Comparison of ENCODE assay signal across 1 cellular context in the genomic region with DNA sequence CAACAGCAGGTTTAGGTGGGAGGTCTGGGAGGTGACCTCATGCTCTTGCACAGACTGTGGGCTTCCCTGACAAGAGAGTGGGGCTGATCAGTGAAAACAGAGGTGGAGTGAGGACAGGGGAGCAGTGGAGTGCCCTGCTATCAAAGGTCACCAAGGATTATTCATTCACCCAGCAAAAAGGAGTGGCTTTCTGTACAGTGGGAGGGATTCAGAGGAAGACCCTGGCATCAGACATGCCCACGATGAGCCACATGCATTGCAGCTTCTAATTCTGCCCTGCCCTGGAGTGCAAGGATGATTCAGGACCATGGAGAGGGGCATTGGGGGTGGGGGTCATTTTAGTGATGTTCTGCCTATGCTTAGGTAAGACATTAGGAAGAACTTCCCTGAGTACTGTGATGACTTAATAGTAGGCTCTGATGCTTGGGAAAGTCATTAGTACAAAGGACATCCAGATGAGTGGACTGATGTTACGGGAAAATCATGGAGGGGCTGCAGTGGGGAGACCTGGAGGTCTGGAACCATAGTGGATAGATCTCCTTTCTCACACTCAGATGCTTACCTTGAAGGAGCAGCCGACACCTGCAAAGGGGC.
TF ChIP-seq lines count a peak whose summit lies in the region.

No MANE protein-coding gene starts in this region.

TF ChIP-seq in K562, 482 proteins besides CTCF, POLR2A, EP300 and RAD21 (continued from another document):
- peak; percentile 78; the same call in 1 of the 2 replicates for TF ChIP-seq ZNF197 (CRISPR knock-in tag; IDR thresholded peaks at IDR 0.05; ENCODE audit: low read depth)
- TF ChIP-seq ZBTB1 (CRISPR knock-in tag; IDR thresholded peaks at IDR 0.05; ENCODE audit: borderline replicate concordance, low read depth), result peak; percentile 39; the same call in 1 of the 2 replicates
- peak; percentile 73; the same call in 1 of the 2 replicates for TF ChIP-seq BCOR (IDR thresholded peaks at IDR 0.05)
- no peak for TF ChIP-seq NR4A1 (CRISPR knock-in tag; IDR thresholded peaks at IDR 0.05)
- peak; percentile 75 for TF ChIP-seq NR4A1 (tag; IDR thresholded peaks at IDR 0.05)
- TF ChIP-seq, protein P1, sequence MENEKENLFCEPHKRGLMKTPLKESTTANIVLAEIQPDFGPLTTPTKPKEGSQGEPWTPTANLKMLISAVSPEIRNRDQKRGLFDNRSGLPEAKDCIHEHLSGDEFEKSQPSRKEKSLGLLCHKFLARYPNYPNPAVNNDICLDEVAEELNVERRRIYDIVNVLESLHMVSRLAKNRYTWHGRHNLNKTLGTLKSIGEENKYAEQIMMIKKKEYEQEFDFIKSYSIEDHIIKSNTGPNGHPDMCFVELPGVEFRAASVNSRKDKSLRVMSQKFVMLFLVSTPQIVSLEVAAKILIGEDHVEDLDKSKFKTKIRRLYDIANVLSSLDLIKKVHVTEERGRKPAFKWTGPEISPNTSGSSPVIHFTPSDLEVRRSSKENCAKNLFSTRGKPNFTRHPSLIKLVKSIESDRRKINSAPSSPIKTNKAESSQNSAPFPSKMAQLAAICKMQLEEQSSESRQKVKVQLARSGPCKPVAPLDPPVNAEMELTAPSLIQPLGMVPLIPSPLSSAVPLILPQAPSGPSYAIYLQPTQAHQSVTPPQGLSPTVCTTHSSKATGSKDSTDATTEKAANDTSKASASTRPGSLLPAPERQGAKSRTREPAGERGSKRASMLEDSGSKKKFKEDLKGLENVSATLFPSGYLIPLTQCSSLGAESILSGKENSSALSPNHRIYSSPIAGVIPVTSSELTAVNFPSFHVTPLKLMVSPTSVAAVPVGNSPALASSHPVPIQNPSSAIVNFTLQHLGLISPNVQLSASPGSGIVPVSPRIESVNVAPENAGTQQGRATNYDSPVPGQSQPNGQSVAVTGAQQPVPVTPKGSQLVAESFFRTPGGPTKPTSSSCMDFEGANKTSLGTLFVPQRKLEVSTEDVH (IDR thresholded peaks at IDR 0.05; ENCODE audit: low read depth, partially characterized antibody), result no peak
- TF ChIP-seq, protein P2, sequence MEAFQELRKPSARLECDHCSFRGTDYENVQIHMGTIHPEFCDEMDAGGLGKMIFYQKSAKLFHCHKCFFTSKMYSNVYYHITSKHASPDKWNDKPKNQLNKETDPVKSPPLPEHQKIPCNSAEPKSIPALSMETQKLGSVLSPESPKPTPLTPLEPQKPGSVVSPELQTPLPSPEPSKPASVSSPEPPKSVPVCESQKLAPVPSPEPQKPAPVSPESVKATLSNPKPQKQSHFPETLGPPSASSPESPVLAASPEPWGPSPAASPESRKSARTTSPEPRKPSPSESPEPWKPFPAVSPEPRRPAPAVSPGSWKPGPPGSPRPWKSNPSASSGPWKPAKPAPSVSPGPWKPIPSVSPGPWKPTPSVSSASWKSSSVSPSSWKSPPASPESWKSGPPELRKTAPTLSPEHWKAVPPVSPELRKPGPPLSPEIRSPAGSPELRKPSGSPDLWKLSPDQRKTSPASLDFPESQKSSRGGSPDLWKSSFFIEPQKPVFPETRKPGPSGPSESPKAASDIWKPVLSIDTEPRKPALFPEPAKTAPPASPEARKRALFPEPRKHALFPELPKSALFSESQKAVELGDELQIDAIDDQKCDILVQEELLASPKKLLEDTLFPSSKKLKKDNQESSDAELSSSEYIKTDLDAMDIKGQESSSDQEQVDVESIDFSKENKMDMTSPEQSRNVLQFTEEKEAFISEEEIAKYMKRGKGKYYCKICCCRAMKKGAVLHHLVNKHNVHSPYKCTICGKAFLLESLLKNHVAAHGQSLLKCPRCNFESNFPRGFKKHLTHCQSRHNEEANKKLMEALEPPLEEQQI (IDR thresholded peaks at IDR 0.05), result peak; percentile 92
- TF ChIP-seq SIN3A (IDR thresholded peaks at IDR 0.05; ENCODE audit: borderline replicate concordance in 2 of 2, control insufficient read depth in 1 of 2, low read depth in 2 of 2, low read length in 2 of 2), result peak in 1 of 2 experiments; percentile 38; a peak in 1 of 4 replicates
- TF ChIP-seq MAZ (CRISPR knock-in tag; conservative IDR thresholded peaks at IDR 0.05 in 1 of 2, IDR thresholded peaks at IDR 0.05 in 1 of 2), result peak; percentile 69 to 88
- 0 out of 2 replicates have a peak, but pooled peaks have one; percentile 66 for TF ChIP-seq ZNF584 (CRISPR knock-in tag; IDR thresholded peaks at IDR 0.05; ENCODE audit: low read depth)
- TF ChIP-seq BCL6 (CRISPR knock-in tag; IDR thresholded peaks at IDR 0.05), result peak; percentile 65; the same call in 1 of the 2 replicates
- no peak for TF ChIP-seq PHTF2 (CRISPR knock-in tag; IDR thresholded peaks at IDR 0.05)
- peak; percentile 91 for TF ChIP-seq PRMT5 (CRISPR knock-in tag; IDR thresholded peaks at IDR 0.05)
- peak; percentile 94 for TF ChIP-seq ZNF766 (CRISPR knock-in tag; conservative IDR thresholded peaks at IDR 0.05)
- TF ChIP-seq, protein P3, sequence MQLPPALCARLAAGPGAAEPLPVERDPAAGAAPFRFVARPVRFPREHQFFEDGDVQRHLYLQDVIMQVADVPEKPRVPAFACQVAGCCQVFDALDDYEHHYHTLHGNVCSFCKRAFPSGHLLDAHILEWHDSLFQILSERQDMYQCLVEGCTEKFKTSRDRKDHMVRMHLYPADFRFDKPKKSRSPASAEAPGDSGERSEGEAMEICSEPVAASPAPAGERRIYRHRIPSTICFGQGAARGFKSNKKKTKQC (CRISPR knock-in tag; IDR thresholded peaks at IDR 0.05), result 0 out of 2 replicates have a peak, but pooled peaks have one; percentile 42
- 0 out of 2 replicates have a peak, but pooled peaks have one; percentile 34 for TF ChIP-seq ZNF41 (CRISPR knock-in tag; conservative IDR thresholded peaks at IDR 0.05)
- TF ChIP-seq, protein P4, sequence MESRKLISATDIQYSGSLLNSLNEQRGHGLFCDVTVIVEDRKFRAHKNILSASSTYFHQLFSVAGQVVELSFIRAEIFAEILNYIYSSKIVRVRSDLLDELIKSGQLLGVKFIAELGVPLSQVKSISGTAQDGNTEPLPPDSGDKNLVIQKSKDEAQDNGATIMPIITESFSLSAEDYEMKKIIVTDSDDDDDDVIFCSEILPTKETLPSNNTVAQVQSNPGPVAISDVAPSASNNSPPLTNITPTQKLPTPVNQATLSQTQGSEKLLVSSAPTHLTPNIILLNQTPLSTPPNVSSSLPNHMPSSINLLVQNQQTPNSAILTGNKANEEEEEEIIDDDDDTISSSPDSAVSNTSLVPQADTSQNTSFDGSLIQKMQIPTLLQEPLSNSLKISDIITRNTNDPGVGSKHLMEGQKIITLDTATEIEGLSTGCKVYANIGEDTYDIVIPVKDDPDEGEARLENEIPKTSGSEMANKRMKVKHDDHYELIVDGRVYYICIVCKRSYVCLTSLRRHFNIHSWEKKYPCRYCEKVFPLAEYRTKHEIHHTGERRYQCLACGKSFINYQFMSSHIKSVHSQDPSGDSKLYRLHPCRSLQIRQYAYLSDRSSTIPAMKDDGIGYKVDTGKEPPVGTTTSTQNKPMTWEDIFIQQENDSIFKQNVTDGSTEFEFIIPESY (CRISPR knock-in tag; IDR thresholded peaks at IDR 0.05), result no peak
- TF ChIP-seq, protein P5, sequence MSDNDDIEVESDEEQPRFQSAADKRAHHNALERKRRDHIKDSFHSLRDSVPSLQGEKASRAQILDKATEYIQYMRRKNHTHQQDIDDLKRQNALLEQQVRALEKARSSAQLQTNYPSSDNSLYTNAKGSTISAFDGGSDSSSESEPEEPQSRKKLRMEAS (CRISPR knock-in tag; IDR thresholded peaks at IDR 0.05), result no peak
- no peak for TF ChIP-seq PTBP1 (IDR thresholded peaks at IDR 0.05; ENCODE audit: low read depth, low read length)
- TF ChIP-seq, protein P6, sequence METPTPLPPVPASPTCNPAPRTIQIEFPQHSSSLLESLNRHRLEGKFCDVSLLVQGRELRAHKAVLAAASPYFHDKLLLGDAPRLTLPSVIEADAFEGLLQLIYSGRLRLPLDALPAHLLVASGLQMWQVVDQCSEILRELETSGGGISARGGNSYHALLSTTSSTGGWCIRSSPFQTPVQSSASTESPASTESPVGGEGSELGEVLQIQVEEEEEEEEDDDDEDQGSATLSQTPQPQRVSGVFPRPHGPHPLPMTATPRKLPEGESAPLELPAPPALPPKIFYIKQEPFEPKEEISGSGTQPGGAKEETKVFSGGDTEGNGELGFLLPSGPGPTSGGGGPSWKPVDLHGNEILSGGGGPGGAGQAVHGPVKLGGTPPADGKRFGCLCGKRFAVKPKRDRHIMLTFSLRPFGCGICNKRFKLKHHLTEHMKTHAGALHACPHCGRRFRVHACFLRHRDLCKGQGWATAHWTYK (CRISPR knock-in tag; IDR thresholded peaks at IDR 0.05), result peak; percentile 38; the same call in 1 of the 2 replicates
- TF ChIP-seq ZNF146 (CRISPR knock-in tag; IDR thresholded peaks at IDR 0.05; ENCODE audit: unreplicated experiment), result no peak
- TF ChIP-seq ZNF134 (CRISPR knock-in tag; conservative IDR thresholded peaks at IDR 0.05), result no peak
- TF ChIP-seq DMBX1 (CRISPR knock-in tag; IDR thresholded peaks at IDR 0.05; ENCODE audit: borderline replicate concordance), result peak; percentile 81; the same call in 1 of the 2 replicates
- no peak for TF ChIP-seq MXI1 (IDR thresholded peaks at IDR 0.05; ENCODE audit: low read depth, low read length)
- TF ChIP-seq KDM1A (IDR thresholded peaks at IDR 0.05), result peak in 1 of 2 experiments; percentile 8; a peak in 1 of 4 replicates
